Comparison of ENCODE assay signal across 26 cellular contexts in genomic region chr13:20171364-20171763, GRCh38. TPM values are rescaled to one million over a fixed set of nuclear protein-coding genes. Genes with fewer than 3 reads are reported as not detected.
"Had no signal": no experiment of that assay in that cellular context is flagged by ENCODE, and none has a peak within 500 bp of the region (broad histone marks: within the 10 kb centered on the region; RNA-seq: fewer than 3 reads in every experiment).

No MANE protein-coding gene starts in this region.

- FAIRE-seq: TTC549 had no signal

- H3K4me1 ChIP-seq: Peyer's patch had no signal

- H3K27ac ChIP-seq: ascending aorta, Peyer's patch had no signal

- H3K36me3 ChIP-seq: ascending aorta, Peyer's patch had no signal

- H3K27me3 ChIP-seq: ascending aorta, Peyer's patch had no signal

- H3K36me3 Mint-ChIP-seq: activated CD4-positive, alpha-beta memory T cell treated with anti-CD3 and anti-CD28 coated beads for 36 hours; activated naive CD4-positive, alpha-beta T cell treated with anti-CD3 and anti-CD28 coated beads, Interleukin-2, amount 50 U/mL, for 72 hours had no signal

- H3K4me3 Mint-ChIP-seq: activated CD4-positive, alpha-beta memory T cell treated with anti-CD3 and anti-CD28 coated beads for 36 hours; activated CD4-positive, alpha-beta T cell treated with anti-CD3 and anti-CD28 coated beads, Interleukin-2, amount 10 ng/mL, durations not matched to agents 7 days and 5 days; activated naive CD8-positive, alpha-beta T cell treated with anti-CD3 and anti-CD28 coated beads, Interleukin-2, amount 50 U/mL, for 24 hours; activated T-cell treated with anti-CD3 and anti-CD28 coated beads, Interleukin-2, amount 50 U/mL, for 4 hours; T-helper 17 cell had no signal

- H3K27ac Mint-ChIP-seq: activated CD4-positive, alpha-beta memory T cell treated with anti-CD3 and anti-CD28 coated beads for 36 hours; activated CD4-positive, alpha-beta T cell treated with anti-CD3 and anti-CD28 coated beads, Interleukin-2, amount 10 ng/mL, durations not matched to agents 7 days and 5 days; activated naive CD4-positive, alpha-beta T cell treated with anti-CD3 and anti-CD28 coated beads, Interleukin-2, amount 50 U/mL, for 72 hours; activated naive CD8-positive, alpha-beta T cell treated with anti-CD3 and anti-CD28 coated beads, Interleukin-2, amount 50 U/mL, for 24 hours; T-helper 17 cell had no signal

- ATAC-seq: activated naive CD4-positive, alpha-beta T cell treated with anti-CD3 and anti-CD28 coated beads, Interleukin-2, amount 50 U/mL, for 72 hours; activated naive CD8-positive, alpha-beta T cell treated with anti-CD3 and anti-CD28 coated beads, Interleukin-2, amount 50 U/mL, for 24 hours; activated T-cell treated with anti-CD3 and anti-CD28 coated beads, Interleukin-2, amount 50 U/mL, for 4 hours; T-helper 17 cell had no signal

- H3K9me3 ChIP-seq: ascending aorta, Peyer's patch had no signal

- H3K9me3 Mint-ChIP-seq: activated CD4-positive, alpha-beta memory T cell treated with anti-CD3 and anti-CD28 coated beads for 36 hours; activated CD4-positive, alpha-beta T cell treated with anti-CD3 and anti-CD28 coated beads, Interleukin-2, amount 10 ng/mL, durations not matched to agents 7 days and 5 days; activated naive CD4-positive, alpha-beta T cell treated with anti-CD3 and anti-CD28 coated beads, Interleukin-2, amount 50 U/mL, for 72 hours; activated naive CD8-positive, alpha-beta T cell treated with anti-CD3 and anti-CD28 coated beads, Interleukin-2, amount 50 U/mL, for 24 hours; activated T-cell treated with anti-CD3 and anti-CD28 coated beads, Interleukin-2, amount 50 U/mL, for 4 hours had no signal

- H3K4me3 ChIP-seq: ascending aorta, Peyer's patch had no signal

- DNase-seq: activated CD4-positive, alpha-beta memory T cell treated with anti-CD3 and anti-CD28 coated beads for 36 hours; activated CD4-positive, alpha-beta T cell treated with anti-CD3 and anti-CD28 coated beads, Interleukin-2, amount 10 ng/mL, durations not matched to agents 7 days and 5 days; activated CD4-positive, CD25-positive, alpha-beta regulatory T cell; activated CD8-positive, alpha-beta memory T cell treated with anti-CD3 and anti-CD28 coated beads for 24 hours; activated effector memory CD4-positive, alpha-beta T cell treated with anti-CD3 and anti-CD28 coated beads, Interleukin-2, amount 50 U/mL, for 16 hours; activated naive CD4-positive, alpha-beta T cell treated with Interleukin-2 at 50 U/mL for 16 hours; activated naive CD8-positive, alpha-beta T cell treated with anti-CD3 and anti-CD28 coated beads, Interleukin-2, amount 50 U/mL, for 24 hours; activated T-cell treated with anti-CD3 and anti-CD28 coated beads, Interleukin-2, amount 50 U/mL, for 4 hours; amniotic stem cell; caudate nucleus; KBM-7; NCI-H1105; NCI-H1436 treated with DMSO at 0.1 percent for 48 hours; NCI-H187; NCI-H2081; NCI-H510A treated with DMSO at 0.1 percent for 48 hours; NCI-H69; NK-92 treated with Interleukin-12 subunit alpha and Interleukin-12 subunit beta, amount 100 ng/mL, for 24 hours; OCI-M1; Peyer's patch; SHP77; T-helper 17 cell; T-helper 9 cell had no signal

RNA-seq across cellular contexts. Expression of gene GJA3, which starts 10.5 kb away (rescaled TPM):
- total RNA-seq: ascending aorta, Peyer's patch had no signal

RNA-seq across cellular contexts. Expression of gene GJB2, which starts 21.4 kb away (rescaled TPM):
- total RNA-seq: T-helper 17 cell had no signal
